ENCODE assay signal across 20 cellular contexts in the genomic region with DNA sequence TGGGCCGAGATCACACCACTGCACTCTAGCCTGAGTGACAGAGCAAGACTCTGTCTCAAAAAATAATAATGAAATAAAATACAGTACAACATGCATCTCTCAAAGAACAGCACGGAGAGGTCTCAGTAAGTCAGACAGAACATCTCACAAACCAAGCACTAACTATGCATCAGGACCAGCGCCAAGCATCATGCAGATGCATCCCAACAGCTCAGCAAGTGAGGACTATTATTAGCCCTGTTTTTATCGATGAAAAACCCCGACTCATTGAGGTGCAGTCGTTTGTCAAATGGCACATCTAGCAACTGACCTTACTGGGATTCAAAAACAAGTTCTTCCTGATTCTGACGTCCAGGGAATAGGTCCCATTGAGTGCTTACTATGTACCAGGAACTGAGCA. TPM values are rescaled to one million over a fixed set of nuclear protein-coding genes. Genes with fewer than 3 reads are reported as not detected.
"Had no signal": no experiment of that assay in that cellular context is flagged by ENCODE, and none has a peak within 500 bp of the region (broad histone marks: within the 10 kb centered on the region; RNA-seq: fewer than 3 reads in every experiment).

No MANE protein-coding gene starts in this region.

- H3K27me3 ChIP-seq: breast epithelium, esophagus squamous epithelium, gastroesophageal sphincter, sigmoid colon had no signal

- ATAC-seq: activated T-cell treated with anti-CD3 and anti-CD28 coated beads, Interleukin-2, amount 50 U/mL, for 4 hours; gastroesophageal sphincter; left lobe of liver; natural killer cell treated with Interleukin-12 subunit alpha and Interleukin-12 subunit beta and Interleukin-15 and Interleukin-18, amount 100 ng/mL, for 72 hours; T-cell; WTC11 had no signal

- H3K9me3 Mint-ChIP-seq: activated naive CD8-positive, alpha-beta T cell treated with anti-CD3 and anti-CD28 coated beads for 36 hours; activated T-cell treated with anti-CD3 and anti-CD28 coated beads, Interleukin-2, amount 50 U/mL, for 4 hours; activated T-helper 2 cell treated with anti-CD3 and anti-CD28 coated beads, Interferon-gamma antibody, Interleukin-2, Interleukin-4, amounts not matched to agents 10 μg/mL and 5 μg/mL and 100 μg/mL, durations not matched to agents 14 hours and 24 hours and 36 hours; natural killer cell treated with Interleukin-12 subunit alpha and Interleukin-12 subunit beta and Interleukin-15 and Interleukin-18, amount 100 ng/mL, for 72 hours; T-cell; WTC11 had no signal

- FAIRE-seq: astrocyte, keratinocyte had no signal

- H3K4me3 Mint-ChIP-seq: activated naive CD8-positive, alpha-beta T cell treated with anti-CD3 and anti-CD28 coated beads for 36 hours; activated T-cell treated with anti-CD3 and anti-CD28 coated beads, Interleukin-2, amount 50 U/mL, for 4 hours; natural killer cell treated with Interleukin-12 subunit alpha and Interleukin-12 subunit beta and Interleukin-15 and Interleukin-18, amount 100 ng/mL, for 72 hours; T-cell; WTC11 had no signal

- H2AFZ ChIP-seq: parathyroid adenoma had no signal

- H3K27me3 Mint-ChIP-seq: activated naive CD8-positive, alpha-beta T cell treated with anti-CD3 and anti-CD28 coated beads for 36 hours; natural killer cell treated with Interleukin-12 subunit alpha and Interleukin-12 subunit beta and Interleukin-15 and Interleukin-18, amount 100 ng/mL, for 72 hours; T-cell had no signal

- H3K9me3 ChIP-seq: breast epithelium, esophagus squamous epithelium, gastroesophageal sphincter, sigmoid colon had no signal

- DNase-seq: activated naive CD4-positive, alpha-beta T cell treated with Interleukin-2 at 50 U/mL for 16 hours; activated naive CD8-positive, alpha-beta T cell treated with anti-CD3 and anti-CD28 coated beads for 36 hours; activated T-cell treated with anti-CD3 and anti-CD28 coated beads, Interleukin-2, amount 50 U/mL, for 4 hours; esophagus squamous epithelium; sigmoid colon; stimulated activated CD4-positive, alpha-beta T cell treated with anti-CD3 and anti-CD28 coated beads, Interleukin-4, amount 100 ng/mL, for 24 hours; stimulated activated naive CD4-positive, alpha-beta T cell treated with Interleukin-2 at 50 U/mL for 16 hours; T-cell; T-helper 9 cell had no signal

- H3K36me3 ChIP-seq: breast epithelium had no signal

- H3K9ac ChIP-seq: parathyroid adenoma had no signal

- H3K27ac Mint-ChIP-seq: activated T-helper 2 cell treated with anti-CD3 and anti-CD28 coated beads, Interferon-gamma antibody, Interleukin-2, Interleukin-4, amounts not matched to agents 10 μg/mL and 5 μg/mL and 100 μg/mL, durations not matched to agents 14 hours and 24 hours and 36 hours; T-cell; WTC11 had no signal

- H3K4me3 ChIP-seq: breast epithelium, coronary artery, esophagus squamous epithelium, gastroesophageal sphincter, sigmoid colon had no signal

- H3K27ac ChIP-seq: gastroesophageal sphincter, parathyroid adenoma, sigmoid colon had no signal

RNA-seq across cellular contexts. Expression of a gene that starts 45.6 kb away (rescaled TPM):
- total RNA-seq: activated naive CD8-positive, alpha-beta T cell treated with anti-CD3 and anti-CD28 coated beads for 36 hours; astrocyte; left lobe of liver; lung microvascular endothelial cell; natural killer cell treated with Interleukin-12 subunit alpha and Interleukin-12 subunit beta and Interleukin-15 and Interleukin-18, amount 100 ng/mL, for 72 hours had no signal
